1 cellular context compared by ENCODE assay signal in genomic region chr2:218852911-218853667, GRCh38.
TF ChIP-seq lines count a peak whose summit lies in the region.

No MANE protein-coding gene starts in this region.

TF ChIP-seq in K562, 482 proteins besides CTCF, POLR2A, EP300 and RAD21:
- TF ChIP-seq CBX8 (IDR thresholded peaks at IDR 0.05; ENCODE audit: borderline replicate concordance, extremely low read depth, low read depth, low read length, poor library complexity, severe bottlenecking) = no peak
- no peak for TF ChIP-seq MTF1 (CRISPR knock-in tag; IDR thresholded peaks at IDR 0.05; ENCODE audit: borderline replicate concordance)
- no peak for TF ChIP-seq EHMT2 (IDR thresholded peaks at IDR 0.05)
- TF ChIP-seq E2F1 (CRISPR knock-in tag; IDR thresholded peaks at IDR 0.05) = no peak
- TF ChIP-seq POLR2AphosphoS2 (IDR thresholded peaks at IDR 0.05; ENCODE audit: low read length) = no peak
- no peak; the same call in 1 of the 2 replicates for TF ChIP-seq ZNF263 (CRISPR knock-in tag; IDR thresholded peaks at IDR 0.05; ENCODE audit: borderline replicate concordance)
- no peak for TF ChIP-seq PTTG1 (tag; IDR thresholded peaks at IDR 0.05; ENCODE audit: low read depth)
- TF ChIP-seq SMC3 (conservative IDR thresholded peaks at IDR 0.05; ENCODE audit: insufficient read depth, low read depth, low read length) = peak; percentile 63
- TF ChIP-seq CREBBP (IDR thresholded peaks at IDR 0.05; ENCODE audit: low read depth, low read length) = no peak
- TF ChIP-seq STAG1 (CRISPR knock-in tag; IDR thresholded peaks at IDR 0.05; ENCODE audit: borderline replicate concordance) = peak; percentile 61; the same call in 1 of the 2 replicates
- TF ChIP-seq ARID2 (IDR thresholded peaks at IDR 0.05) = 0 out of 2 replicates have a peak, but pooled peaks have one; percentile 58
- TF ChIP-seq ZNF79 (CRISPR knock-in tag; IDR thresholded peaks at IDR 0.05; ENCODE audit: low read depth) = no peak
- no peak for TF ChIP-seq SETDB1 (IDR thresholded peaks at IDR 0.05; ENCODE audit: low read length)
- no peak for TF ChIP-seq MCM7 (IDR thresholded peaks at IDR 0.05)
- no peak for TF ChIP-seq ZBTB49 (CRISPR knock-in tag; IDR thresholded peaks at IDR 0.05; ENCODE audit: borderline replicate concordance)
- no peak for TF ChIP-seq SIN3B (IDR thresholded peaks at IDR 0.05; ENCODE audit: low read depth)
- TF ChIP-seq MTA1 (IDR thresholded peaks at IDR 0.05; ENCODE audit: borderline replicate concordance) = no peak
- TF ChIP-seq CC2D1A (IDR thresholded peaks at IDR 0.05) = 0 out of 2 replicates have a peak, but pooled peaks have one; percentile 43
- no peak for TF ChIP-seq EGR1 (conservative IDR thresholded peaks at IDR 0.05)
- TF ChIP-seq RCOR1 (IDR thresholded peaks at IDR 0.05; ENCODE audit: borderline replicate concordance in 1 of 2, low read depth in 2 of 2, low read length in 2 of 2) = 0 out of 4 replicates have a peak, but pooled peaks of 1 of the 2 experiments have one; percentile 7
- no peak for TF ChIP-seq CREB5 (CRISPR knock-in tag; IDR thresholded peaks at IDR 0.05)
